ENCODE assay signal across 8 cellular contexts in genomic region chr5:138410996-138411640, GRCh38. TPM values are rescaled to one million over a fixed set of nuclear protein-coding genes. Genes with fewer than 3 reads are reported as not detected.
DNase-seq lines count a peak whose midpoint lies in the region; ATAC-seq and TF ChIP-seq lines count a peak whose summit lies in the region.
"Not testable (repeated sequence)": the region's sequence is repeated elsewhere in the genome, so short reads cannot be mapped to it uniquely, and the experiment has no call there.

No MANE protein-coding gene starts in this region.

- not testable (repeated sequence) for H3K27ac Mint-ChIP-seq in activated CD8-positive, alpha-beta T cell treated with anti-CD3 and anti-CD28 coated beads for 36 hours; neural crest cell (ENCODE audit: unreplicated experiment)

- intact Hi-C loops in Panc1 (cut with micrococcal nuclease; ENCODE audit: unreplicated experiment) (loop anchor here (10.0 kb wide), 1 partner anchor 226 kb away; no protein-coding TSS in a partner anchor), right cardiac atrium (cut with DNase I) (loop anchor here in 1 of 4 donors (10.0 kb wide), 1 partner anchor 186 kb away; no protein-coding TSS in a partner anchor)
- intact Hi-C loops in activated CD8-positive, alpha-beta T cell treated with anti-CD3 and anti-CD28 coated beads for 36 hours (cut with micrococcal nuclease): not testable (repeated sequence)

- in situ Hi-C loops in Panc1 (cut with HindIII; ENCODE audit: low pct_unique_long_range_greater_than_20kb, low sequenced_read_pairs): not testable (repeated sequence)

- not testable (repeated sequence) for H3K36me3 ChIP-seq in Panc1 (ENCODE audit: control insufficient read depth, insufficient read depth, low read length)

- not testable (repeated sequence) for H3K9me3 Mint-ChIP-seq in activated CD8-positive, alpha-beta T cell treated with anti-CD3 and anti-CD28 coated beads for 36 hours; neural crest cell

- not testable (repeated sequence) for ATAC-seq in Panc1; activated CD8-positive, alpha-beta T cell treated with anti-CD3 and anti-CD28 coated beads for 36 hours; right cardiac atrium

- POLR2A ChIA-PET in Panc1 (lab: Charles Lee): interaction anchor here (0.7 kb wide), 1 partner anchor 10 kb away, joined by 6 read pairs; no protein-coding TSS in a partner anchor
- POLR2A ChIA-PET in activated CD8-positive, alpha-beta T cell treated with anti-CD3 and anti-CD28 coated beads for 36 hours (lab: Charles Lee): interaction anchor here (1.0 kb wide), 1 partner anchor 28 kb away, joined by 3 read pairs; the partner anchor contains the start of gene REEP2

- H3K27me3 ChIP-seq in Panc1 (ENCODE audit: control insufficient read depth, insufficient read depth, low read length); right cardiac atrium (ENCODE audit: control insufficient read depth, insufficient read depth): not testable (repeated sequence)

- H3K4me1 ChIP-seq in Panc1 (ENCODE audit: control insufficient read depth, insufficient read depth, low read length); right cardiac atrium (ENCODE audit: control insufficient read depth, insufficient read depth, low read length): not testable (repeated sequence)

- not testable (repeated sequence) for H3K4me3 ChIP-seq in Panc1 (ENCODE audit: low read depth in 2 of 2, low read length in 2 of 2); right cardiac atrium (ENCODE audit: low read length)

- peak; percentile 88 for TF ChIP-seq CTCF in Panc1 (IDR thresholded peaks at IDR 0.05)
- peak; percentile 57 for TF ChIP-seq CTCF in activated CD8-positive, alpha-beta T cell treated with anti-CD3 and anti-CD28 coated beads for 36 hours (IDR thresholded peaks at IDR 0.05)
- peak; percentile 62 for TF ChIP-seq CTCF in neural crest cell (conservative IDR thresholded peaks at IDR 0.05)

- peak; percentile 6 for DNase-seq in COR-L47 (lab: John Stamatoyannopoulos, UW)
- DNase-seq in HT1080 (ENCODE audit: low read depth): peak; percentile 52
- DNase-seq in Panc1 (ENCODE audit: low read depth, low spot score): peak; percentile 2
- DNase-seq in activated CD8-positive, alpha-beta T cell treated with anti-CD3 and anti-CD28 coated beads for 36 hours: peak; percentile 52
- DNase-seq in cerebellar cortex (ENCODE audit: low spot score): peak; percentile 74
- peak; percentile 37 to 78 (median 78) for DNase-seq in right cardiac atrium
- peak; percentile 40 for DNase-seq in neural crest cell (ENCODE audit: low read depth, low spot score)
- DNase-seq in superior temporal gyrus (ENCODE audit: extremely low spot score): peak; percentile 69

- not testable (repeated sequence) for H3K9me3 ChIP-seq in Panc1 (ENCODE audit: control insufficient read depth, insufficient read depth, low read depth, low read length); right cardiac atrium (ENCODE audit: control insufficient read depth, low read length)

- BruUV-seq in Panc1 (replicated peaks; lab: Mats Ljungman, UMichigan): not testable (repeated sequence)

- peaks cover 12% of the 10 kb centered on the region for H3K4me1 Mint-ChIP-seq in activated CD8-positive, alpha-beta T cell treated with anti-CD3 and anti-CD28 coated beads for 36 hours (ENCODE audit: low read depth)
- H3K4me1 Mint-ChIP-seq in neural crest cell: not testable (repeated sequence)

- H3K27ac ChIP-seq in Panc1 (ENCODE audit: low read length); right cardiac atrium (ENCODE audit: low read length): not testable (repeated sequence)

- CTCF ChIA-PET in Panc1 (lab: Charles Lee): not testable (repeated sequence)
- CTCF ChIA-PET in activated CD8-positive, alpha-beta T cell treated with anti-CD3 and anti-CD28 coated beads for 36 hours (lab: Charles Lee): interaction anchor here (1.2 to 9.8 kb wide), 3 partner anchors 58 to 232 kb away, joined by 7 to 70 read pairs (median 8); partner anchors contain the start of genes BRD8, KDM3B and KIF20A

- not testable (repeated sequence) for H3K4me3 Mint-ChIP-seq in activated CD8-positive, alpha-beta T cell treated with anti-CD3 and anti-CD28 coated beads for 36 hours; neural crest cell

- H3K36me3 Mint-ChIP-seq in activated CD8-positive, alpha-beta T cell treated with anti-CD3 and anti-CD28 coated beads for 36 hours (ENCODE audit: low read depth): peaks cover 25% of the 10 kb centered on the region
- peaks cover 30% of the 10 kb centered on the region for H3K36me3 Mint-ChIP-seq in neural crest cell (ENCODE audit: low read depth)

- 68% methylated on average over 13 of the region's 14 CpGs for WGBS in right cardiac atrium

- not testable (repeated sequence) for H3K27me3 Mint-ChIP-seq in activated CD8-positive, alpha-beta T cell treated with anti-CD3 and anti-CD28 coated beads for 36 hours; neural crest cell (ENCODE audit: low read depth)

RNA-seq across cellular contexts. Expression of gene REEP2, which starts 27.7 kb away (rescaled TPM):
- total RNA-seq in HT1080 (2014; rRNA removed; shearing (Covaris generic)): 1.6 and 2.6 TPM in 2 replicates
- polyA plus RNA-seq in HT1080 (2015; cell fraction: cytosol; rRNA removed): 3.3 and 4.5 TPM in 2 replicates
- 3.5 and 5.4 TPM in 2 replicates for polyA plus RNA-seq in HT1080 (2015; cell fraction: nucleus; rRNA removed)
- 6.5 TPM for total RNA-seq in Panc1 (2021; ENCODE audit: unreplicated experiment)
- 13.3 TPM for polyA plus RNA-seq in Panc1 (2012; ENCODE audit: insufficient read length)
- total RNA-seq in activated CD8-positive, alpha-beta T cell treated with anti-CD3 and anti-CD28 coated beads for 36 hours: 1 to 10 TPM; 2.9 to 3.1 TPM
- total RNA-seq in right cardiac atrium: 10 to 100 TPM; 29.9 to 58.9 (median 37.2) TPM
- polyA plus RNA-seq in right cardiac atrium: 38.7 TPM
- total RNA-seq in neural crest cell: 55.1 and 59.2 TPM in 2 replicates

RNA-seq across cellular contexts. Expression of gene EGR1, which starts 54.2 kb away (rescaled TPM):
- total RNA-seq in HT1080 (2014; rRNA removed; shearing (Covaris generic)): 0.60 and 0.64 TPM in 2 replicates
- polyA plus RNA-seq in HT1080 (2015; cell fraction: cytosol; rRNA removed): 3.3 and 3.7 TPM in 2 replicates
- polyA plus RNA-seq in HT1080 (2015; cell fraction: nucleus; rRNA removed): 2.2 and 4.1 TPM in 2 replicates
- 12.0 TPM for total RNA-seq in Panc1 (2021; ENCODE audit: unreplicated experiment)
- 14.0 TPM for polyA plus RNA-seq in Panc1 (2012; ENCODE audit: insufficient read length)
- 10 to 100 TPM; 46.0 to 46.4 TPM for total RNA-seq in activated CD8-positive, alpha-beta T cell treated with anti-CD3 and anti-CD28 coated beads for 36 hours
- total RNA-seq in right cardiac atrium: 10 to 100 TPM in 3 of 4 donors, 1 to 10 TPM in 1; 8.4 to 66.5 (median 22.1) TPM
- polyA plus RNA-seq in right cardiac atrium: 123 TPM
- 21.5 and 26.5 TPM in 2 replicates for total RNA-seq in neural crest cell

RNA-seq across cellular contexts. Expression of gene KDM3B, which starts 58.6 kb away (rescaled TPM):
- total RNA-seq in HT1080 (2014; rRNA removed; shearing (Covaris generic)): 37.4 and 39.7 TPM in 2 replicates
- 25.6 and 32.6 TPM in 2 replicates for polyA plus RNA-seq in HT1080 (2015; cell fraction: cytosol; rRNA removed)
- polyA plus RNA-seq in HT1080 (2015; cell fraction: nucleus; rRNA removed): 63.5 and 70.8 TPM in 2 replicates
- total RNA-seq in Panc1 (2021; ENCODE audit: unreplicated experiment) (65.0 TPM), right cardiac atrium (10 to 100 TPM; 44.9 to 56.3 (median 47.5) TPM), neural crest cell (100 and 104 TPM in 2 replicates)
- 34.2 TPM for polyA plus RNA-seq in Panc1 (2012; ENCODE audit: insufficient read length)
- total RNA-seq in activated CD8-positive, alpha-beta T cell treated with anti-CD3 and anti-CD28 coated beads for 36 hours: 10 to 100 TPM; 41.6 to 41.9 TPM
- polyA plus RNA-seq in right cardiac atrium: 22.8 TPM

Comparison
In these comparisons a context has a peak if more than half of its experiments do, and no peak if none do; other contexts are left out.
1. DNase-seq: peak in every context shown above with its lines; median percentile 78 in right cardiac atrium; 74 in cerebellar cortex; 69 in superior temporal gyrus; 52 in HT1080; 52 in activated CD8-positive, alpha-beta T cell treated with anti-CD3 and anti-CD28 coated beads for 36 hours; 40 in neural crest cell; 6 in COR-L47; 2 in Panc1.